19 cellular contexts compared by ENCODE assay signal in genomic region chr6:52641388-52641787, GRCh38.
"Had no signal": no experiment of that assay in that cellular context is flagged by ENCODE, and none has a peak within 500 bp of the region (broad histone marks: within the 10 kb centered on the region; RNA-seq: fewer than 3 reads in every experiment).

No MANE protein-coding gene starts in this region.

- H3K9me3 ChIP-seq: suprapubic skin, vagina had no signal

- H3K9me3 Mint-ChIP-seq: activated naive CD4-positive, alpha-beta T cell treated with anti-CD3 and anti-CD28 coated beads, Interleukin-2, amount 50 U/mL, for 72 hours; activated T-helper 1 cell treated with anti-CD3 and anti-CD28 coated beads, Interleukin-12 subunit alpha, Interleukin-12 subunit beta, Interleukin-2, Interleukin-4 antibody, amounts not matched to agents 30 ng/mL and 10 ng/mL and 1 ng/mL, durations not matched to agents 14 hours and 24 hours and 36 hours; effector memory CD8-positive, alpha-beta T cell; natural killer cell treated with Interleukin-12 subunit alpha and Interleukin-12 subunit beta and Interleukin-15 and Interleukin-18, amount 100 ng/mL, for 72 hours; stimulated activated naive CD8-positive, alpha-beta T cell treated with anti-CD3 and anti-CD28 coated beads, Interleukin-15, Interleukin-2, amounts not matched to agents 100 ng/mL and 50 ng/mL, for 24 hours had no signal

- H3K36me3 Mint-ChIP-seq: activated naive CD4-positive, alpha-beta T cell treated with anti-CD3 and anti-CD28 coated beads, Interleukin-2, amount 50 U/mL, for 72 hours; natural killer cell treated with Interleukin-12 subunit alpha and Interleukin-12 subunit beta and Interleukin-15 and Interleukin-18, amount 100 ng/mL, for 72 hours had no signal

- DNase-seq: activated CD4-positive, alpha-beta T cell treated with anti-CD3 and anti-CD28 coated beads for 36 hours; activated CD4-positive, alpha-beta T cell treated with anti-CD3 and anti-CD28 coated beads, Interleukin-2, amount 50 U/mL, for 48 hours; activated gamma-delta T cell treated with Interleukin-2 at 50 U/mL for 16 hours; effector memory CD8-positive, alpha-beta T cell; glutamatergic neuron; hippocampal formation; left cardiac atrium; occipital lobe; stimulated activated CD4-positive, alpha-beta T cell treated with anti-CD3 and anti-CD28 coated beads, Interleukin-2, amount 100 ng/mL, for 24 hours; trophoblast cell had no signal

- H3K27me3 ChIP-seq: vagina had no signal

- H3K4me3 Mint-ChIP-seq: activated CD4-positive, alpha-beta T cell treated with anti-CD3 and anti-CD28 coated beads for 36 hours; activated T-helper 1 cell treated with anti-CD3 and anti-CD28 coated beads, Interleukin-12 subunit alpha, Interleukin-12 subunit beta, Interleukin-2, Interleukin-4 antibody, amounts not matched to agents 30 ng/mL and 10 ng/mL and 1 ng/mL, durations not matched to agents 14 hours and 24 hours and 36 hours; effector memory CD8-positive, alpha-beta T cell; natural killer cell treated with Interleukin-12 subunit alpha and Interleukin-12 subunit beta and Interleukin-15 and Interleukin-18, amount 100 ng/mL, for 72 hours; stimulated activated naive CD8-positive, alpha-beta T cell treated with anti-CD3 and anti-CD28 coated beads, Interleukin-15, Interleukin-2, amounts not matched to agents 100 ng/mL and 50 ng/mL, for 24 hours; WTC11 had no signal

- FAIRE-seq: islet of Langerhans, TTC549 had no signal

- H3K4me1 ChIP-seq: vagina had no signal

- H3K4me3 ChIP-seq: suprapubic skin, vagina had no signal

- ATAC-seq: activated CD4-positive, alpha-beta T cell treated with anti-CD3 and anti-CD28 coated beads for 36 hours; activated naive CD4-positive, alpha-beta T cell treated with anti-CD3 and anti-CD28 coated beads, Interleukin-2, amount 50 U/mL, for 72 hours; effector memory CD8-positive, alpha-beta T cell; natural killer cell treated with Interleukin-12 subunit alpha and Interleukin-12 subunit beta and Interleukin-15 and Interleukin-18, amount 100 ng/mL, for 72 hours; WTC11 had no signal

- H3K27ac Mint-ChIP-seq: activated CD4-positive, alpha-beta T cell treated with anti-CD3 and anti-CD28 coated beads for 36 hours; activated naive CD4-positive, alpha-beta T cell treated with anti-CD3 and anti-CD28 coated beads, Interleukin-2, amount 50 U/mL, for 72 hours; activated T-helper 1 cell treated with anti-CD3 and anti-CD28 coated beads, Interleukin-12 subunit alpha, Interleukin-12 subunit beta, Interleukin-2, Interleukin-4 antibody, amounts not matched to agents 30 ng/mL and 10 ng/mL and 1 ng/mL, durations not matched to agents 14 hours and 24 hours and 36 hours; effector memory CD8-positive, alpha-beta T cell; natural killer cell treated with Interleukin-12 subunit alpha and Interleukin-12 subunit beta and Interleukin-15 and Interleukin-18, amount 100 ng/mL, for 72 hours; stimulated activated naive CD8-positive, alpha-beta T cell treated with anti-CD3 and anti-CD28 coated beads, Interleukin-15, Interleukin-2, amounts not matched to agents 100 ng/mL and 50 ng/mL, for 24 hours; WTC11 had no signal

- H3K36me3 ChIP-seq: suprapubic skin, vagina had no signal

- H3K27ac ChIP-seq: suprapubic skin, vagina had no signal
